In the genomic region with DNA sequence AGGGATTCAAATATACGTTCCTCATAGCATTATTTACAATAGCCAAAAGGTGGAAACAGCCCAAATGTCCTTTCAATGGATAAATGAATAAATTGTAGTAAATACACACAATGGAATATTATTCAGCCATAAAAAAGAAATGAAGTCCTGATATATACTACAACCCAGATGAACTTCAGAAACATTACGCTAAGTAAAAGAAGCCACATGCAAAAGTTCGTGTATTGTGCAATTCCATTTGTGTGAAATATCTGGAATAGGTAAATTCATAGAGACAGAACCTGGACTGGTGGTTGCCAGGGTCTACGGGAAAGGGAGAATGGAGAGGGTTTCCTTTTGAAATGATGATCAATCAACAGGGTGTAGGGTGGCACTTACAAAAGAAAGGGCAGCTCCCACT, we compare ENCODE assay signal across 21 cellular contexts. TPM values are rescaled to one million over a fixed set of nuclear protein-coding genes. Genes with fewer than 3 reads are reported as not detected.
A peak's percentile ranks its signal among the peaks of the same experiment; 100 is the strongest.
DNase-seq lines count a peak whose midpoint lies in the region; ATAC-seq, FAIRE-seq and TF ChIP-seq lines count a peak whose summit lies in the region.
"Had no signal": no experiment of that assay in that cellular context is flagged by ENCODE, and none has a peak within 500 bp of the region (broad histone marks: within the 10 kb centered on the region; RNA-seq: fewer than 3 reads in every experiment).

No MANE protein-coding gene starts in this region.

- H3K4me3 ChIP-seq in IMR-90 (ENCODE audit: insufficient read depth, low read depth, low read length) (no peak overlapping the region), endothelial cell of umbilical vein (replicated peaks in 1 of 3; ENCODE audit: insufficient read depth in 1 of 3, low read depth in 1 of 3, low read length in 3 of 3) (no peak overlapping the region), SJCRH30 (no peak overlapping the region)
- H3K4me3 ChIP-seq: GM23248 had no signal

- H3K4ac ChIP-seq in IMR-90 (ENCODE audit: low read depth, low read length), result no peak overlapping the region

- WGBS in IMR-90 (ENCODE audit: extremely low coverage in 2 of 2, insufficient read length in 1 of 2), 2 experiments, result 85% methylated on average over 2 of the region's 4 CpGs; no CpG with 5 or more reads in 1 of the 2 experiments

- no peak overlapping the region for H4K91ac ChIP-seq in IMR-90 (ENCODE audit: insufficient read depth, low read depth, low read length)

- H3K79me2 ChIP-seq in endothelial cell of umbilical vein (ENCODE audit: control insufficient read depth, insufficient read depth, low read length), result no peaks in the 10 kb centered on the region

- H3K9me3 ChIP-seq in IMR-90 (ENCODE audit: control insufficient read depth, insufficient read depth, low read length), result no peaks in the 10 kb centered on the region
- H3K9me3 ChIP-seq in endothelial cell of umbilical vein (replicated peaks; ENCODE audit: control insufficient read depth, insufficient read depth, low read length), result no peaks in the 10 kb centered on the region
- H3K9me3 ChIP-seq in SJCRH30 (replicated peaks), result no peaks in the 10 kb centered on the region
- H3K9me3 ChIP-seq: Caco-2 had no signal

- dilution Hi-C loops in IMR-90 (cut with HindIII; ENCODE audit: low sequenced_read_pairs, unreplicated experiment), result no loop called here
- dilution Hi-C loops in endothelial cell of umbilical vein (cut with MboI; ENCODE audit: extremely low pct_ligation_motif_present, low sequenced_read_pairs), result no loop called here

- no peak overlapping the region for H3K4me3 Mint-ChIP-seq in Calu3 (ENCODE audit: low read depth, unreplicated experiment)
- H3K4me3 Mint-ChIP-seq: CD4-positive, alpha-beta T cell; HFFc6 had no signal

- no peak overlapping the region for H2AK9ac ChIP-seq in IMR-90 (replicated peaks; ENCODE audit: low read depth, low read length, poor library complexity)

- peak; percentile 43 for FAIRE-seq in endothelial cell of umbilical vein (lab: Jason Lieb, UNC)
- FAIRE-seq: A204.1, GM19239, H54, HTR-8/SVneo had no signal

- TF ChIP-seq CTCF in Calu3 (IDR thresholded peaks at IDR 0.05; ENCODE audit: unreplicated experiment), result no peak
- no peak for TF ChIP-seq CTCF in IMR-90 (conservative IDR thresholded peaks at IDR 0.05; ENCODE audit: low read depth, low read length)
- no peak for TF ChIP-seq CTCF in endothelial cell of umbilical vein (IDR thresholded peaks at IDR 0.05; ENCODE audit: extremely low read depth in 1 of 2, insufficient read depth in 1 of 2, low read depth in 1 of 2, low read length in 2 of 2)

- H3K14ac ChIP-seq in IMR-90 (replicated peaks; ENCODE audit: low read depth, low read length), result no peak overlapping the region

- DNase-seq in Calu3 (no peak), IMR-90 (no peak), endothelial cell of umbilical vein (ENCODE audit: low read depth, low spot score) (no peak), NCI-H345 (lab: John Stamatoyannopoulos, UW) (no peak), SJCRH30 (no peak)
- DNase-seq: AML-193; Caco-2; CD4-positive, alpha-beta T cell; DMS153; DMS79 treated with DMSO at 0.1 percent for 48 hours; GF-D8; GM23248; HCEC 1CT; HFFc6 had no signal

- no peak overlapping the region for H4K5ac ChIP-seq in IMR-90 (ENCODE audit: low read depth, low read length)

- H3K9me1 ChIP-seq in IMR-90 (ENCODE audit: insufficient read depth, low read length), result peaks cover 34% of the 10 kb centered on the region
- no peaks in the 10 kb centered on the region for H3K9me1 ChIP-seq in endothelial cell of umbilical vein (replicated peaks; ENCODE audit: control insufficient read depth, extremely low read depth, insufficient read depth, low read length)

- no peak overlapping the region for H3K18ac ChIP-seq in IMR-90 (ENCODE audit: low read depth, low read length)

- H2BK5ac ChIP-seq in IMR-90 (ENCODE audit: low read depth, low read length, poor library complexity, severe bottlenecking), result no peak overlapping the region

- intact Hi-C loops in Calu3 (cut with micrococcal nuclease; ENCODE audit: unreplicated experiment), result no loop called here
- intact Hi-C loops in IMR-90 (cut with micrococcal nuclease), result no loop called here
- intact Hi-C loops in endothelial cell of umbilical vein (cut with micrococcal nuclease), result loop anchor here (5.0 kb wide), 1 partner anchor 48 kb away; no protein-coding TSS in a partner anchor

- in situ Hi-C loops in IMR-90 (cut with MboI; ENCODE audit: low sequenced_read_pairs), result no loop called here

- TF ChIP-seq POLR2A in IMR-90 (IDR thresholded peaks at IDR 0.05; ENCODE audit: low read depth, low read length) (no peak), endothelial cell of umbilical vein (IDR thresholded peaks at IDR 0.05; ENCODE audit: low read depth, low read length) (no peak)

- no peak overlapping the region for H3K27ac ChIP-seq in IMR-90 (ENCODE audit: insufficient read depth, low read length)
- H3K27ac ChIP-seq in endothelial cell of umbilical vein (ENCODE audit: insufficient read depth, low read depth, low read length), result no peak overlapping the region
- no peak overlapping the region for H3K27ac ChIP-seq in SJCRH30
- H3K27ac ChIP-seq: C4-2B, KMS-11 had no signal

- peaks cover 3% of the 10 kb centered on the region for H3K9me3 Mint-ChIP-seq in Calu3 (ENCODE audit: low read depth, unreplicated experiment)
- H3K9me3 Mint-ChIP-seq: CD4-positive, alpha-beta T cell; HFFc6 had no signal

- H4K8ac ChIP-seq in IMR-90 (ENCODE audit: low read depth in 2 of 2, low read length in 2 of 2), result no peak overlapping the region

- peaks cover 3% of the 10 kb centered on the region for H3K36me3 Mint-ChIP-seq in Calu3 (ENCODE audit: insufficient read depth, unreplicated experiment)

- H2BK15ac ChIP-seq in IMR-90 (ENCODE audit: low read depth, low read length), result no peak overlapping the region; the same call in 2 of the 3 replicates

- H2AFZ ChIP-seq in IMR-90 (replicated peaks; ENCODE audit: low read length, poor library complexity) (no peak overlapping the region), endothelial cell of umbilical vein (ENCODE audit: low read depth, low read length) (no peak overlapping the region)
- H2AFZ ChIP-seq: GM23248 had no signal

- no peak overlapping the region for H2BK120ac ChIP-seq in IMR-90 (ENCODE audit: low read depth, low read length)

- no peak overlapping the region for H3K9ac ChIP-seq in IMR-90 (ENCODE audit: low read depth, low read length)
- no peak overlapping the region for H3K9ac ChIP-seq in endothelial cell of umbilical vein (replicated peaks; ENCODE audit: extremely low read depth, insufficient read depth, low read length)
- H3K9ac ChIP-seq: GM23248, KMS-11 had no signal

- H3K4me1 Mint-ChIP-seq in Calu3 (ENCODE audit: low read depth, unreplicated experiment), result peaks cover 58% of the 10 kb centered on the region

- CTCF ChIA-PET in Calu3 (lab: Charles Lee), result interaction anchor here (0.7 kb wide), 1 partner anchor 207 kb away, joined by 5 read pairs; no protein-coding TSS in a partner anchor
- CTCF ChIA-PET in IMR-90 (lab: Yijun Ruan, JAX), result no interaction called here
- CTCF ChIA-PET in endothelial cell of umbilical vein (lab: Charles Lee), result no interaction called here

- no peak overlapping the region for H3K4me2 ChIP-seq in IMR-90 (ENCODE audit: low read depth, low read length)
- no peak overlapping the region for H3K4me2 ChIP-seq in endothelial cell of umbilical vein (ENCODE audit: insufficient read depth, low read length)
- H3K4me2 ChIP-seq: KMS-11 had no signal

- H4K20me1 ChIP-seq in IMR-90 (ENCODE audit: insufficient read depth, low read length), result peaks cover 5% of the 10 kb centered on the region; the same call in 1 of the 2 replicates
- no peaks in the 10 kb centered on the region for H4K20me1 ChIP-seq in endothelial cell of umbilical vein (replicated peaks; ENCODE audit: control insufficient read depth, extremely low read depth, insufficient read depth, low read length)

- H3K56ac ChIP-seq in IMR-90 (ENCODE audit: extremely low read depth, insufficient read depth, low read length), result no peak overlapping the region

- H2BK20ac ChIP-seq in IMR-90 (ENCODE audit: low read depth, low read length), result peak overlapping the region; percentile 5; the same call in 1 of the 2 replicates

- H2AK5ac ChIP-seq in IMR-90 (ENCODE audit: low read depth, low read length), result no peak overlapping the region

- H3K23ac ChIP-seq in IMR-90 (ENCODE audit: low read depth, low read length), result no peak overlapping the region

- TF ChIP-seq RAD21 in IMR-90 (IDR thresholded peaks at IDR 0.05; ENCODE audit: low read length), result no peak

- no peaks in the 10 kb centered on the region for H3K27me3 Mint-ChIP-seq in Calu3 (ENCODE audit: unreplicated experiment)
- H3K27me3 Mint-ChIP-seq: CD4-positive, alpha-beta T cell had no signal

- H3K79me1 ChIP-seq in IMR-90 (ENCODE audit: low read depth in 1 of 2, low read length in 2 of 2), result peaks cover 0 to 8% of the 10 kb centered on the region in 2 experiments; a peak in 2 of 4 replicates

- BruUV-seq in Calu3 (replicated peaks; lab: Mats Ljungman, UMichigan) (no TSS peak), IMR-90 (replicated peaks; lab: Mats Ljungman, UMichigan) (no TSS peak), endothelial cell of umbilical vein (replicated peaks; lab: Mats Ljungman, UMichigan) (no TSS peak)

- H3K27ac Mint-ChIP-seq in Calu3 (ENCODE audit: unreplicated experiment), result peak overlapping the region; percentile 9
- H3K27ac Mint-ChIP-seq: CD4-positive, alpha-beta T cell; HFFc6 had no signal

- no peak for ATAC-seq in IMR-90 (ENCODE audit: low read depth)
- no peak for ATAC-seq in GM18861 (IDR thresholded peaks at IDR 0.05; ENCODE audit: unreplicated experiment)

- POLR2A ChIA-PET in IMR-90 (lab: Charles Lee; ENCODE audit: unreplicated experiment), result no interaction called here
- POLR2A ChIA-PET in endothelial cell of umbilical vein (lab: Charles Lee), result no interaction called here

- H3K27me3 ChIP-seq in IMR-90 (ENCODE audit: control insufficient read depth, insufficient read depth, low read length) (no peaks in the 10 kb centered on the region), endothelial cell of umbilical vein (ENCODE audit: control insufficient read depth in 2 of 2, insufficient read depth in 2 of 2, low read length in 2 of 2) (peaks cover 0 to 5% of the 10 kb centered on the region in 2 experiments), SJCRH30 (no peaks in the 10 kb centered on the region)

- H3K36me3 ChIP-seq in IMR-90 (ENCODE audit: control insufficient read depth, insufficient read depth, low read length), result no peaks in the 10 kb centered on the region
- no peaks in the 10 kb centered on the region for H3K36me3 ChIP-seq in endothelial cell of umbilical vein (ENCODE audit: control insufficient read depth in 2 of 2, extremely low read depth in 1 of 2, insufficient read depth in 2 of 2, low read length in 2 of 2)
- no peaks in the 10 kb centered on the region for H3K36me3 ChIP-seq in SJCRH30

- H3K4me1 ChIP-seq in IMR-90 (ENCODE audit: control insufficient read depth, insufficient read depth, low read length) (peaks cover 31% of the 10 kb centered on the region), endothelial cell of umbilical vein (ENCODE audit: control insufficient read depth, extremely low read depth, insufficient read depth, low read length) (peaks cover 20% of the 10 kb centered on the region), SJCRH30 (peaks cover 75% of the 10 kb centered on the region)

RNA-seq across cellular contexts. Expression of gene ARSI, which starts 12.5 kb away (rescaled TPM):
- total RNA-seq in Calu3 (2022), result 0.71 and 0.93 TPM in 2 replicates
- 15.0 and 15.2 TPM in 2 replicates for total RNA-seq in IMR-90 (2012; rRNA removed)
- 14.8 and 15.5 TPM in 2 replicates for polyA plus RNA-seq in IMR-90 (2012; rRNA removed)
- polyA plus RNA-seq in IMR-90 (2012; cell fraction: cytosol; rRNA removed), result 10.1 and 22.7 TPM in 2 replicates
- 3.4 and 9.5 TPM in 2 replicates for polyA plus RNA-seq in IMR-90 (2012; cell fraction: nucleus; rRNA removed; ENCODE audit: low replicate concordance)
- total RNA-seq in endothelial cell of umbilical vein, result 0.20 TPM in 1 of 2 replicates, not detected in the other
- 0.03 and 0.17 TPM in 2 replicates for polyA plus RNA-seq in endothelial cell of umbilical vein
- polyA plus RNA-seq in endothelial cell of umbilical vein (2011; cell fraction: cytosol; rRNA removed), result 0.06 and 0.07 TPM in 2 replicates
- polyA plus RNA-seq in endothelial cell of umbilical vein (2011; cell fraction: nucleus; rRNA removed), result 0.10 TPM in 1 of 2 replicates, not detected in the other
- polyA plus RNA-seq in endothelial cell of umbilical vein (2012), result 0.29 and 0.57 TPM in 2 replicates
- not detected in 2 replicates for polyA minus RNA-seq in endothelial cell of umbilical vein
- polyA minus RNA-seq in endothelial cell of umbilical vein (2011; cell fraction: cytosol; rRNA and poly(A)+ RNA removed), result not detected
- polyA minus RNA-seq in endothelial cell of umbilical vein (2011; cell fraction: nucleus; rRNA and poly(A)+ RNA removed), result not detected in 2 replicates
- 0.18 and 0.28 TPM in 2 replicates for total RNA-seq in SJCRH30 (2014; rRNA removed; shearing (Covaris generic))

RNA-seq across cellular contexts. Expression of gene CAMK2A, which starts 25.7 kb away (rescaled TPM):
- total RNA-seq in Calu3 (2022) (not detected in 2 replicates), IMR-90 (2012; rRNA removed) (under 0.01 and 0.18 TPM in 2 replicates), endothelial cell of umbilical vein (not detected in 2 replicates)
- polyA plus RNA-seq in IMR-90 (2012; rRNA removed) (0.17 and 0.19 TPM in 2 replicates), endothelial cell of umbilical vein (not detected in 2 replicates)
- polyA plus RNA-seq in IMR-90 (2012; cell fraction: cytosol; rRNA removed), result 0.11 and 0.24 TPM in 2 replicates
- polyA plus RNA-seq in IMR-90 (2012; cell fraction: nucleus; rRNA removed; ENCODE audit: low replicate concordance), result 1.5 and 2.4 TPM in 2 replicates
- polyA plus RNA-seq in endothelial cell of umbilical vein (2011; cell fraction: cytosol; rRNA removed), result not detected in 2 replicates
- not detected in 2 replicates for polyA plus RNA-seq in endothelial cell of umbilical vein (2011; cell fraction: nucleus; rRNA removed)
- polyA plus RNA-seq in endothelial cell of umbilical vein (2012), result not detected in 2 replicates
- polyA minus RNA-seq in endothelial cell of umbilical vein, result not detected in 2 replicates
- polyA minus RNA-seq in endothelial cell of umbilical vein (2011; cell fraction: cytosol; rRNA and poly(A)+ RNA removed), result not detected
- polyA minus RNA-seq in endothelial cell of umbilical vein (2011; cell fraction: nucleus; rRNA and poly(A)+ RNA removed), result not detected in 2 replicates
- 0.41 and 0.42 TPM in 2 replicates for total RNA-seq in SJCRH30 (2014; rRNA removed; shearing (Covaris generic))
- total RNA-seq: Caco-2 had no signal
- polyA plus RNA-seq: GM23248 had no signal

RNA-seq across cellular contexts. Expression of gene TCOF1, which starts 42.3 kb away (rescaled TPM):
- total RNA-seq in Calu3 (2022) (96.1 and 106 TPM in 2 replicates), IMR-90 (2012; rRNA removed) (18.3 and 19.7 TPM in 2 replicates), endothelial cell of umbilical vein (47.2 and 52.0 TPM in 2 replicates)
- polyA plus RNA-seq in IMR-90 (2012; rRNA removed) (18.2 and 18.8 TPM in 2 replicates), endothelial cell of umbilical vein (10.5 and 11.2 TPM in 2 replicates)
- polyA plus RNA-seq in IMR-90 (2012; cell fraction: cytosol; rRNA removed), result 11.7 and 14.4 TPM in 2 replicates
- polyA plus RNA-seq in IMR-90 (2012; cell fraction: nucleus; rRNA removed; ENCODE audit: low replicate concordance), result 43.7 and 51.8 TPM in 2 replicates
- 15.9 and 16.3 TPM in 2 replicates for polyA plus RNA-seq in endothelial cell of umbilical vein (2011; cell fraction: cytosol; rRNA removed)
- polyA plus RNA-seq in endothelial cell of umbilical vein (2011; cell fraction: nucleus; rRNA removed), result 42.8 and 47.0 TPM in 2 replicates
- polyA plus RNA-seq in endothelial cell of umbilical vein (2012), result 21.7 and 23.2 TPM in 2 replicates
- polyA minus RNA-seq in endothelial cell of umbilical vein, result 11.9 and 13.8 TPM in 2 replicates
- 31.6 TPM for polyA minus RNA-seq in endothelial cell of umbilical vein (2011; cell fraction: cytosol; rRNA and poly(A)+ RNA removed)
- polyA minus RNA-seq in endothelial cell of umbilical vein (2011; cell fraction: nucleus; rRNA and poly(A)+ RNA removed), result 17.5 and 18.7 TPM in 2 replicates
- 58.9 and 60.4 TPM in 2 replicates for total RNA-seq in SJCRH30 (2014; rRNA removed; shearing (Covaris generic))
